21 cellular contexts compared by ENCODE assay signal in genomic region chr4:22348410-22348809, GRCh38.
A peak's percentile ranks its signal among the peaks of the same experiment; 100 is the strongest.
DNase-seq lines count a peak whose midpoint lies in the region; ATAC-seq and TF ChIP-seq lines count a peak whose summit lies in the region.
"Had no signal": no experiment of that assay in that cellular context is flagged by ENCODE, and none has a peak within 500 bp of the region (broad histone marks: within the 10 kb centered on the region; RNA-seq: fewer than 3 reads in every experiment).

No MANE protein-coding gene starts in this region.

- no peaks in the 10 kb centered on the region for H3K36me3 Mint-ChIP-seq in CD8-positive, alpha-beta memory T cell
- H3K36me3 Mint-ChIP-seq: CD8-positive, alpha-beta T cell had no signal

- DNase-seq in AG04449 (ENCODE audit: low read depth, low spot score): peak; percentile 36
- DNase-seq in GM03348 (ENCODE audit: low spot score): peak; percentile 44
- peak; percentile 58 for DNase-seq in adipocyte (ENCODE audit: low read depth)
- peak; percentile 4 for DNase-seq in fibroblast of pulmonary artery (ENCODE audit: low read depth)
- DNase-seq in body of pancreas: no peak
- no peak for DNase-seq in GM10248 (ENCODE audit: extremely low spot score)
- no peak for DNase-seq in CD8-positive, alpha-beta memory T cell
- DNase-seq: 8988T; CD8-positive, alpha-beta T cell; DMS79; MM.1S; NCI-H1092; NCI-H146; NCI-H2029 treated with DMSO at 0.1 percent for 48 hours; NCI-H2171 treated with DMSO at 0.1 percent for 48 hours; NCI-H446 treated with DMSO at 0.1 percent for 48 hours had no signal

- CTCF ChIA-PET in AG04449 (lab: Yijun Ruan, JAX): interaction anchor here (1.6 kb wide), 2 partner anchors 40 to 558 kb away, joined by 4 to 5 read pairs; no protein-coding TSS in a partner anchor
- CTCF ChIA-PET in GM10248 (lab: Yijun Ruan, JAX): no interaction called here
- CTCF ChIA-PET in CD8-positive, alpha-beta memory T cell (lab: Charles Lee): no interaction called here

- TF ChIP-seq CTCF in AG04449 (IDR thresholded peaks at IDR 0.05; ENCODE audit: insufficient read depth, low read length, missing control alignments): no peak
- TF ChIP-seq CTCF in fibroblast of pulmonary artery (IDR thresholded peaks at IDR 0.05; ENCODE audit: low read length, missing control alignments): no peak
- no peak for TF ChIP-seq CTCF in body of pancreas (IDR thresholded peaks at IDR 0.05)
- TF ChIP-seq CTCF in GM10248 (IDR thresholded peaks at IDR 0.05; ENCODE audit: control extremely low read depth, extremely low read depth, low read depth, missing control alignments): no peak

- H3K9me3 ChIP-seq in adipocyte (ENCODE audit: control insufficient read depth, low read length) (peaks cover 2% of the 10 kb centered on the region), body of pancreas (no peaks in the 10 kb centered on the region)
- no peaks in the 10 kb centered on the region for H3K9me3 ChIP-seq in CD8-positive, alpha-beta memory T cell (ENCODE audit: low read length)
- H3K9me3 ChIP-seq: HAP-1 had no signal

- H3K4me3 ChIP-seq in AG04449 (ENCODE audit: low read depth, low read length): no peak overlapping the region
- H3K4me3 ChIP-seq in adipocyte (ENCODE audit: low read length): no peak overlapping the region
- H3K4me3 ChIP-seq in fibroblast of pulmonary artery (replicated peaks; ENCODE audit: low read depth, low read length): no peak overlapping the region
- H3K4me3 ChIP-seq in body of pancreas: no peak overlapping the region
- no peak overlapping the region for H3K4me3 ChIP-seq in CD8-positive, alpha-beta memory T cell (ENCODE audit: low read length)
- H3K4me3 ChIP-seq: BLaER1 treated with 17β-estradiol and CSF1 and Interleukin-3, amounts not matched to agents 10 nM and 100 nM; HAP-1 had no signal

- no peak overlapping the region for H3K27ac Mint-ChIP-seq in CD8-positive, alpha-beta memory T cell
- H3K27ac Mint-ChIP-seq: CD8-positive, alpha-beta T cell had no signal

- POLR2A ChIA-PET in AG04449 (lab: Yijun Ruan, JAX): no interaction called here
- POLR2A ChIA-PET in GM10248 (lab: Yijun Ruan, JAX): no interaction called here
- POLR2A ChIA-PET in CD8-positive, alpha-beta memory T cell (lab: Charles Lee): no interaction called here

- H3K36me3 ChIP-seq in adipocyte (ENCODE audit: control insufficient read depth, insufficient read depth, low read length, severe bottlenecking) (no peaks in the 10 kb centered on the region), body of pancreas (replicated peaks in 1 of 2; ENCODE audit: insufficient read depth in 1 of 2, low read depth in 2 of 2) (no peaks in the 10 kb centered on the region)
- H3K36me3 ChIP-seq in CD8-positive, alpha-beta memory T cell (ENCODE audit: insufficient read depth, low read length): no peaks in the 10 kb centered on the region
- H3K36me3 ChIP-seq: BLaER1 treated with 17β-estradiol and CSF1 and Interleukin-3, amounts not matched to agents 10 nM and 100 nM; HAP-1 had no signal

- no peak overlapping the region for H3K27ac ChIP-seq in body of pancreas
- H3K27ac ChIP-seq in CD8-positive, alpha-beta memory T cell (ENCODE audit: low read depth, low read length): no peak overlapping the region
- H3K27ac ChIP-seq: BLaER1 treated with 17β-estradiol and CSF1 and Interleukin-3, amounts not matched to agents 10 nM and 100 nM had no signal

- H3K4me1 Mint-ChIP-seq in CD8-positive, alpha-beta memory T cell: no peaks in the 10 kb centered on the region

- no peak for TF ChIP-seq POLR2A in body of pancreas (IDR thresholded peaks at IDR 0.05)

- H3K9ac ChIP-seq in adipocyte (ENCODE audit: low read length): no peak overlapping the region
- H3K9ac ChIP-seq: BLaER1 treated with 17β-estradiol and CSF1 and Interleukin-3, amounts not matched to agents 10 nM and 100 nM had no signal

- ATAC-seq in body of pancreas: no peak
- ATAC-seq in HG03342 (IDR thresholded peaks at IDR 0.05; ENCODE audit: unreplicated experiment): no peak
- ATAC-seq: CD8-positive, alpha-beta T cell; Panc1; Right ventricle myocardium inferior had no signal

- intact Hi-C loops in body of pancreas (cut with DNase I): no loop called here

- H3K4me3 Mint-ChIP-seq in CD8-positive, alpha-beta memory T cell: no peak overlapping the region
- H3K4me3 Mint-ChIP-seq: CD8-positive, alpha-beta T cell had no signal

- H3K27me3 ChIP-seq in adipocyte (replicated peaks; ENCODE audit: control insufficient read depth, insufficient read depth, low read length): no peaks in the 10 kb centered on the region
- no peaks in the 10 kb centered on the region for H3K27me3 ChIP-seq in body of pancreas
- H3K27me3 ChIP-seq in CD8-positive, alpha-beta memory T cell (ENCODE audit: insufficient read depth, low read length, poor library complexity, severe bottlenecking): no peaks in the 10 kb centered on the region
- H3K27me3 ChIP-seq: BLaER1 treated with 17β-estradiol and CSF1 and Interleukin-3, amounts not matched to agents 10 nM and 100 nM had no signal

- WGBS in body of pancreas, 2 donors: 63 to 77% methylated on average over 3 of the region's 3 CpGs

- H3K9me3 Mint-ChIP-seq in CD8-positive, alpha-beta memory T cell: peaks cover 6 to 27% (median 10%) of the 10 kb centered on the region in 5 donors

- no peaks in the 10 kb centered on the region for H3K4me1 ChIP-seq in adipocyte (ENCODE audit: control insufficient read depth, insufficient read depth, low read length)
- H3K4me1 ChIP-seq in body of pancreas: no peaks in the 10 kb centered on the region
- H3K4me1 ChIP-seq in CD8-positive, alpha-beta memory T cell (ENCODE audit: insufficient read depth, low read length): no peaks in the 10 kb centered on the region
- H3K4me1 ChIP-seq: BLaER1 treated with 17β-estradiol and CSF1 and Interleukin-3, amounts not matched to agents 10 nM and 100 nM; HAP-1 had no signal

- no peaks in the 10 kb centered on the region for H3K27me3 Mint-ChIP-seq in CD8-positive, alpha-beta memory T cell

Comparison
In these comparisons a context has a peak if more than half of its experiments do, and no peak if none do; other contexts are left out.
1. DNase-seq: peak in AG04449 (single experiment), GM03348 (single experiment), adipocyte (single experiment) and fibroblast of pulmonary artery (single experiment); none in body of pancreas (0 of 4), GM10248 (single experiment) and CD8-positive, alpha-beta memory T cell (0 of 5).